In the genomic region with DNA sequence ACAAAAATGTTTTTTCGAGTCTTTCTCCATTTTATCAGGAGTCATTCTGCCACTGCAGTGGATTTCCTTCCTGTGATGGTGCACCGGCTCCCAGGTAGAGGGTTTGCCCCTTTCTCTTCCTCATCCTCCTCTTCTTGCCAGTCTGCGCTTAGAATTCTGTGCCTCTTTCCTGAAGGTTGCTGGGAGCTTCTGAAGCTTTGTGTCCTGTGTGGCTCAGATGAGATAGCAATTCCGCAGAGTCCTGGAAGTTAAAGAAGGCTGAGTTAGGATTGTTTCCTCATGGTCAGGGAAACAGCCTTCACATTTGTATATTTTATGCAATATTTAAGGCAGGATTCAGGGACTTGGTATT, we compare ENCODE assay signal across 8 cellular contexts. TPM values are rescaled to one million over a fixed set of nuclear protein-coding genes. Genes with fewer than 3 reads are reported as not detected.
DNase-seq lines count a peak whose midpoint lies in the region; ATAC-seq, FAIRE-seq and TF ChIP-seq lines count a peak whose summit lies in the region.

No MANE protein-coding gene starts in this region.

- DNase-seq in HFFc6 (no peak), astrocyte (ENCODE audit: low read depth) (no peak), inferior parietal cortex (ENCODE audit: extremely low spot score) (peak; percentile 56), mucosa of gallbladder (ENCODE audit: low spot score) (no peak)

- H3K79me2 ChIP-seq in astrocyte (ENCODE audit: insufficient read depth, low read length), result no peaks in the 10 kb centered on the region

- H3K4me3 ChIP-seq in astrocyte (ENCODE audit: insufficient read depth, low read depth, low read length), result peak overlapping the region; percentile 55
- peak overlapping the region; percentile 35 for H3K4me3 ChIP-seq in skeletal muscle satellite cell (ENCODE audit: low read length)

- no peaks in the 10 kb centered on the region for H3K9me3 ChIP-seq in astrocyte (ENCODE audit: insufficient read depth, low read depth, low read length)
- no peaks in the 10 kb centered on the region for H3K9me3 ChIP-seq in skeletal muscle satellite cell (replicated peaks; ENCODE audit: low read length)

- H4K20me1 ChIP-seq in astrocyte (ENCODE audit: insufficient read depth, low read length), result no peaks in the 10 kb centered on the region

- TF ChIP-seq CTCF in HFFc6 (IDR thresholded peaks at IDR 0.05) (no peak), astrocyte (IDR thresholded peaks at IDR 0.05; ENCODE audit: insufficient read depth, low read depth, low read length) (no peak)

- peak overlapping the region; percentile 65 for H3K9ac ChIP-seq in astrocyte (ENCODE audit: low read length)
- H3K9ac ChIP-seq in skeletal muscle satellite cell (ENCODE audit: low read depth, low read length), result no peak overlapping the region

- H3K4me1 ChIP-seq in astrocyte (ENCODE audit: insufficient read depth, low read length) (peaks cover 10% of the 10 kb centered on the region), skeletal muscle satellite cell (ENCODE audit: control insufficient read depth, insufficient read depth, low read length) (peaks cover 18% of the 10 kb centered on the region)

- no peak for ATAC-seq in GM21576 (IDR thresholded peaks at IDR 0.05; ENCODE audit: unreplicated experiment)
- ATAC-seq in esophagus mucosa, result no peak
- no peak for ATAC-seq in HG03354 (IDR thresholded peaks at IDR 0.05; ENCODE audit: poor library complexity, severe bottlenecking, unreplicated experiment)

- H3K27ac ChIP-seq in astrocyte (ENCODE audit: low read depth, low read length), result peak overlapping the region; percentile 33

- H3K4me1 Mint-ChIP-seq in HFFc6 (ENCODE audit: low read depth) (peaks cover 40% of the 10 kb centered on the region), astrocyte (ENCODE audit: low read depth, unreplicated experiment) (peaks cover 3% of the 10 kb centered on the region)

- H3K36me3 Mint-ChIP-seq in HFFc6 (ENCODE audit: low read depth), result no peaks in the 10 kb centered on the region
- no peaks in the 10 kb centered on the region for H3K36me3 Mint-ChIP-seq in astrocyte (ENCODE audit: low read depth, unreplicated experiment)

- H3K27me3 ChIP-seq in astrocyte (ENCODE audit: insufficient read depth, low read length) (no peaks in the 10 kb centered on the region), skeletal muscle satellite cell (ENCODE audit: control insufficient read depth, insufficient read depth, low read length) (peaks cover 15% of the 10 kb centered on the region)

- peak overlapping the region; percentile 85 for H3K4me3 Mint-ChIP-seq in HFFc6
- peak overlapping the region; percentile 82 for H3K4me3 Mint-ChIP-seq in astrocyte (ENCODE audit: unreplicated experiment)

- H3K27me3 Mint-ChIP-seq in HFFc6 (ENCODE audit: insufficient read depth) (no peaks in the 10 kb centered on the region), astrocyte (ENCODE audit: low read depth, unreplicated experiment) (peaks cover 5% of the 10 kb centered on the region)

- no peak for FAIRE-seq in astrocyte (lab: Jason Lieb, UNC)

- peak overlapping the region; percentile 84 for H3K4me2 ChIP-seq in astrocyte (ENCODE audit: low read length)
- peak overlapping the region; percentile 73 for H3K4me2 ChIP-seq in skeletal muscle satellite cell (ENCODE audit: low read length)

- H3K36me3 ChIP-seq in astrocyte (ENCODE audit: insufficient read depth, low read length) (no peaks in the 10 kb centered on the region), skeletal muscle satellite cell (ENCODE audit: insufficient read depth, low read length) (no peaks in the 10 kb centered on the region)

- H3K9me3 Mint-ChIP-seq in HFFc6 (no peaks in the 10 kb centered on the region), astrocyte (ENCODE audit: unreplicated experiment) (peaks cover 2% of the 10 kb centered on the region)

- H2AFZ ChIP-seq in astrocyte (ENCODE audit: low read depth, low read length), result peak overlapping the region; percentile 44

- peak overlapping the region; percentile 95 for H3K27ac Mint-ChIP-seq in HFFc6
- H3K27ac Mint-ChIP-seq in astrocyte (ENCODE audit: unreplicated experiment), result peak overlapping the region; percentile 54

RNA-seq across cellular contexts. Expression of gene BCO2, which starts 0.3 kb away (rescaled TPM):
- 1 to 10 TPM in 5 of 6 experiments, under 1 TPM in 1; 0.83 to 2.0 (median 1.3) TPM for total RNA-seq in HFFc6 (2021; fragmentation: NEBNext Ultra II Directional; extraction: Animal tissue kit (Norgen Biotek cat#: 25700))
- total RNA-seq in astrocyte, result 0.48 and 0.62 TPM in 2 replicates
- 0.25 and 2.0 TPM in 2 replicates for total RNA-seq in skeletal muscle satellite cell (2012; rRNA removed)
- 27.2 TPM for total RNA-seq in mucosa of gallbladder
- total RNA-seq in esophagus mucosa, result 5.7 TPM

RNA-seq across cellular contexts. Expression of gene TEX12, which starts 8.4 kb away (rescaled TPM):
- not detected for total RNA-seq in HFFc6 (2021; fragmentation: NEBNext Ultra II Directional; extraction: Animal tissue kit (Norgen Biotek cat#: 25700))
- total RNA-seq in astrocyte (not detected in 2 replicates), mucosa of gallbladder (not detected), esophagus mucosa (0.16 TPM)
- total RNA-seq in skeletal muscle satellite cell (2012; rRNA removed), result 0.25 TPM in 1 of 2 replicates, not detected in the other

RNA-seq across cellular contexts. Expression of gene IL18, which starts 11.7 kb away (rescaled TPM):
- 1 to 10 TPM in 4 of 6 experiments, under 1 TPM in 2; 0.83 to 1.5 (median 1.2) TPM for total RNA-seq in HFFc6 (2021; fragmentation: NEBNext Ultra II Directional; extraction: Animal tissue kit (Norgen Biotek cat#: 25700))
- total RNA-seq in astrocyte (2.1 and 5.3 TPM in 2 replicates), mucosa of gallbladder (34.3 TPM), esophagus mucosa (41.8 TPM)
- total RNA-seq in skeletal muscle satellite cell (2012; rRNA removed), result not detected in 2 replicates

RNA-seq across cellular contexts. Expression of gene PTS, which starts 50.7 kb away (rescaled TPM):
- total RNA-seq in HFFc6 (2021; fragmentation: NEBNext Ultra II Directional; extraction: Animal tissue kit (Norgen Biotek cat#: 25700)), result 10 to 100 TPM; 73.1 to 78.9 (median 75.7) TPM
- total RNA-seq in astrocyte (61.0 and 64.6 TPM in 2 replicates), mucosa of gallbladder (39.9 TPM), esophagus mucosa (32.5 TPM)
- total RNA-seq in skeletal muscle satellite cell (2012; rRNA removed), result 63.9 and 71.0 TPM in 2 replicates
